17 cellular contexts compared by ENCODE assay signal in the genomic region with DNA sequence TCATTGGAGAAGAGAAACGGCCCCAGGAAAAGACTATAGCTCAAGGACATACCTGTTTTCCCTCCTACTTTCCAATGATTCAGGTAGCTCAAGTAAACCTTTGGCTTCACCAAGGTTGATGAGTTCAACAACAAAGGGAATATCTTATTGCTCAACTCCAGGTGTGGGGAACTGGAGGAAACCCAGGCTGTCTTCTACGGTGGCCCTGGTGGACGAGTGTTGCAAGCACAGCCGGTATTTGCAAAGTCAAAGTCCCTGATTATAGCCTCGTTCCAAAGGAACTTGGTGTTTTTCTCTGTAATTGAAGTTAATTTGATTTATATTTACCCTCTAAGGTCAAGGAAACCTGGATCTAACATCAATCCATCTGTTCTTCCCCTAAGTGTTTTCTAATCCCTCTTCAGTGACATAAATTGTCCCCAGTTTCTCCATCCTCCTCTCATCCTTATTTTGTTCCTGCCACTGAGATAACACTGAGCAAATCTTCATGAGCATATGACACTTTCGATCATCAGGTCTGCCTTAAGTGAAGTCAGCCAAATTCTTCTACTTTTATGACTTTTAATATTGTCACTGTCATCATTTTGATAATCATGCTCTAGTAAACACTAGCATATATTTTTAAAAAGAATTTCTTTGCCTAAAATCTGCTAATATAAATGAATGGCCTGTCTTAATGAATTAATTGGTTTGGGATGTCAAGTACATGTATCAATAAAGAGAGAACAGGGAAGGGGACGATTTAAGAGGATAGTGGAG.
DNase-seq lines count a peak whose midpoint lies in the region; ATAC-seq and TF ChIP-seq lines count a peak whose summit lies in the region.
"Had no signal": no experiment of that assay in that cellular context is flagged by ENCODE, and none has a peak within 500 bp of the region (broad histone marks: within the 10 kb centered on the region; RNA-seq: fewer than 3 reads in every experiment).

No MANE protein-coding gene starts in this region.

- no peak overlapping the region for H3K18ac ChIP-seq in neuronal stem cell (ENCODE audit: low read length)

- no peak overlapping the region for H3K4me3 ChIP-seq in GM23338
- H3K4me3 ChIP-seq in PC-9 = no peak overlapping the region
- no peak overlapping the region for H3K4me3 ChIP-seq in fibroblast of lung (replicated peaks in 1 of 4; ENCODE audit: control extremely low read depth in 1 of 4, insufficient read depth in 1 of 4, low read depth in 3 of 4, low read length in 4 of 4)
- no peak overlapping the region for H3K4me3 ChIP-seq in neuronal stem cell (ENCODE audit: low read length in 2 of 2)
- no peak overlapping the region for H3K4me3 ChIP-seq in lower lobe of right lung
- H3K4me3 ChIP-seq: BLaER1 treated with 17β-estradiol and CSF1 and Interleukin-3, amounts not matched to agents 10 nM and 100 nM; tibial nerve had no signal

- WGBS in neuronal stem cell (ENCODE audit: extremely low coverage in 2 of 2, insufficient read length in 2 of 2, insufficient replicate concordance in 1 of 2), 2 donors = no CpG with 5 or more reads among the region's 7 CpGs

- peaks cover 2% of the 10 kb centered on the region for H3K27me3 Mint-ChIP-seq in GM23338 (ENCODE audit: insufficient read depth, low read depth, poor library complexity)
- H3K27me3 Mint-ChIP-seq in neural crest cell (ENCODE audit: low read depth) = peaks cover 5% of the 10 kb centered on the region
- H3K27me3 Mint-ChIP-seq: memory B cell had no signal

- H2AK5ac ChIP-seq in neuronal stem cell (ENCODE audit: low read depth, low read length) = no peak overlapping the region

- BruUV-seq in PC-9 (replicated peaks; lab: Mats Ljungman, UMichigan) = no TSS peak

- H3K4me3 Mint-ChIP-seq in GM23338 = no peak overlapping the region
- H3K4me3 Mint-ChIP-seq in neural crest cell = no peak overlapping the region
- H3K4me3 Mint-ChIP-seq: activated CD8-positive, alpha-beta T cell treated with anti-CD3 and anti-CD28 coated beads, Interleukin-2, amount 10 ng/mL, durations not matched to agents 7 days and 5 days; memory B cell had no signal

- no peaks in the 10 kb centered on the region for H3K36me3 ChIP-seq in GM23338 (ENCODE audit: insufficient read depth)
- no peaks in the 10 kb centered on the region for H3K36me3 ChIP-seq in PC-9 (ENCODE audit: low read depth)
- H3K36me3 ChIP-seq in fibroblast of lung (ENCODE audit: control insufficient read depth, insufficient read depth, low read length) = no peaks in the 10 kb centered on the region
- H3K36me3 ChIP-seq in neuronal stem cell (replicated peaks in 1 of 2; ENCODE audit: control insufficient read depth in 2 of 2, insufficient read depth in 2 of 2, low read length in 2 of 2) = no peaks in the 10 kb centered on the region
- no peaks in the 10 kb centered on the region for H3K36me3 ChIP-seq in lower lobe of right lung
- H3K36me3 ChIP-seq: BLaER1 treated with 17β-estradiol and CSF1 and Interleukin-3, amounts not matched to agents 10 nM and 100 nM; tibial nerve had no signal

- H3K27ac ChIP-seq in GM23338 (ENCODE audit: low read depth) (no peak overlapping the region), PC-9 (no peak overlapping the region), fibroblast of lung (ENCODE audit: insufficient read depth, low read length) (no peak overlapping the region), neuronal stem cell (replicated peaks; ENCODE audit: low read length) (no peak overlapping the region), lower lobe of right lung (no peak overlapping the region)
- H3K27ac ChIP-seq: BLaER1 treated with 17β-estradiol and CSF1 and Interleukin-3, amounts not matched to agents 10 nM and 100 nM; tibial nerve had no signal

- DNase-seq in GM23338 (ENCODE audit: low spot score) (peak; percentile 70), PC-9 (no peak), fibroblast of lung (ENCODE audit: low read depth in 2 of 2) (no peak), neural crest cell (ENCODE audit: low read depth, low spot score) (no peak), neuronal stem cell (ENCODE audit: low spot score) (no peak), lower lobe of right lung (no peak), NCI-H748 treated with DMSO at 0.1 percent for 48 hours (lab: John Stamatoyannopoulos, UW) (no peak)
- DNase-seq: activated CD8-positive, alpha-beta T cell treated with anti-CD3 and anti-CD28 coated beads, Interleukin-2, amount 10 ng/mL, durations not matched to agents 7 days and 5 days; aorta; foreskin melanocyte; IMR-90; NCI-H1048; NCI-H226 had no signal

- no peaks in the 10 kb centered on the region for H3K27me3 ChIP-seq in GM23338 (ENCODE audit: insufficient read depth)
- H3K27me3 ChIP-seq in PC-9 (ENCODE audit: insufficient read depth, low read depth) = peaks cover 18% of the 10 kb centered on the region
- H3K27me3 ChIP-seq in fibroblast of lung (ENCODE audit: control insufficient read depth, insufficient read depth, low read length) = no peaks in the 10 kb centered on the region
- H3K27me3 ChIP-seq in neuronal stem cell (ENCODE audit: control insufficient read depth in 3 of 3, insufficient read depth in 3 of 3, low read depth in 1 of 3, low read length in 3 of 3) = no peaks in the 10 kb centered on the region
- no peaks in the 10 kb centered on the region for H3K27me3 ChIP-seq in lower lobe of right lung (ENCODE audit: low read depth)
- H3K27me3 ChIP-seq: BLaER1 treated with 17β-estradiol and CSF1 and Interleukin-3, amounts not matched to agents 10 nM and 100 nM; tibial nerve had no signal

- no peak overlapping the region for H2BK120ac ChIP-seq in neuronal stem cell (ENCODE audit: low read depth, low read length)

- no peak overlapping the region for H4K8ac ChIP-seq in neuronal stem cell (ENCODE audit: low read depth, low read length)

- H2BK5ac ChIP-seq in neuronal stem cell (ENCODE audit: low read length) = no peak overlapping the region

- TF ChIP-seq CTCF in GM23338 (conservative IDR thresholded peaks at IDR 0.05; ENCODE audit: low read depth in 2 of 2) = peak; percentile 23 to 57; a peak in 3 of 4 replicates
- TF ChIP-seq CTCF in PC-9 (conservative IDR thresholded peaks at IDR 0.05) = 0 out of 2 replicates have a peak, but pooled peaks have one; percentile 17
- peak; percentile 3 to 11 for TF ChIP-seq CTCF in fibroblast of lung (conservative IDR thresholded peaks at IDR 0.05 in 1 of 2, IDR thresholded peaks at IDR 0.05 in 1 of 2; ENCODE audit: low read depth in 1 of 2, low read length in 2 of 2)
- TF ChIP-seq CTCF in neural crest cell (conservative IDR thresholded peaks at IDR 0.05) = peak; percentile 54
- TF ChIP-seq CTCF in lower lobe of right lung (IDR thresholded peaks at IDR 0.05) = no peak

- H3K9ac ChIP-seq in fibroblast of lung (ENCODE audit: insufficient read depth, low read length) (no peak overlapping the region), neuronal stem cell (ENCODE audit: low read depth, low read length, poor library complexity) (no peak overlapping the region)
- H3K9ac ChIP-seq: BLaER1 treated with 17β-estradiol and CSF1 and Interleukin-3, amounts not matched to agents 10 nM and 100 nM had no signal

- POLR2A ChIA-PET in PC-9 (lab: Charles Lee; ENCODE audit: unreplicated experiment) = no interaction called here

- H3K9me3 Mint-ChIP-seq in GM23338 (peaks cover 14% of the 10 kb centered on the region), neural crest cell (peaks cover 5% of the 10 kb centered on the region)

- H3K9me3 ChIP-seq in PC-9 (ENCODE audit: insufficient read depth, low read depth) (no peaks in the 10 kb centered on the region), fibroblast of lung (ENCODE audit: control insufficient read depth, insufficient read depth, low read depth, low read length) (no peaks in the 10 kb centered on the region), neuronal stem cell (replicated peaks in 1 of 2; ENCODE audit: control insufficient read depth in 2 of 2, insufficient read depth in 1 of 2, low read depth in 1 of 2, low read length in 2 of 2) (no peaks in the 10 kb centered on the region), lower lobe of right lung (no peaks in the 10 kb centered on the region)

- H3K14ac ChIP-seq in neuronal stem cell (ENCODE audit: low read length) = no peak overlapping the region

- H2BK12ac ChIP-seq in neuronal stem cell (ENCODE audit: low read length) = no peak overlapping the region

- H3K4me1 ChIP-seq in GM23338 (ENCODE audit: insufficient read depth) = no peaks in the 10 kb centered on the region
- H3K4me1 ChIP-seq in PC-9 (replicated peaks; ENCODE audit: insufficient read depth) = no peaks in the 10 kb centered on the region
- no peaks in the 10 kb centered on the region for H3K4me1 ChIP-seq in fibroblast of lung (ENCODE audit: control insufficient read depth, extremely low read depth, insufficient read depth, low read length)
- no peaks in the 10 kb centered on the region for H3K4me1 ChIP-seq in neuronal stem cell (ENCODE audit: control insufficient read depth in 2 of 2, insufficient read depth in 1 of 2, low read depth in 1 of 2, low read length in 2 of 2)
- H3K4me1 ChIP-seq in lower lobe of right lung = no peaks in the 10 kb centered on the region
- H3K4me1 ChIP-seq: tibial nerve had no signal

- H3K4me2 ChIP-seq in GM23338 = no peak overlapping the region
- H3K4me2 ChIP-seq in PC-9 = no peak overlapping the region
- H3K4me2 ChIP-seq in fibroblast of lung (ENCODE audit: extremely low read depth, insufficient read depth, low read length) = no peak overlapping the region
- no peak overlapping the region for H3K4me2 ChIP-seq in neuronal stem cell (ENCODE audit: insufficient read depth, low read length, poor library complexity, severe bottlenecking)
- H3K4me2 ChIP-seq: BLaER1 treated with 17β-estradiol and CSF1 and Interleukin-3, amounts not matched to agents 10 nM and 100 nM had no signal

- H3K79me1 ChIP-seq in neuronal stem cell (ENCODE audit: low read depth, low read length) = no peaks in the 10 kb centered on the region

- H3K4me1 Mint-ChIP-seq in GM23338 (no peaks in the 10 kb centered on the region), neural crest cell (no peaks in the 10 kb centered on the region)
- H3K4me1 Mint-ChIP-seq: memory B cell had no signal

- no peak overlapping the region for H2BK15ac ChIP-seq in neuronal stem cell (ENCODE audit: low read length)

- peak; percentile 81 for ATAC-seq in GM23338
- ATAC-seq in lower lobe of right lung = no peak
- no peak for ATAC-seq in GM21825 (IDR thresholded peaks at IDR 0.05; ENCODE audit: unreplicated experiment)
- ATAC-seq: activated CD8-positive, alpha-beta T cell treated with anti-CD3 and anti-CD28 coated beads, Interleukin-2, amount 10 ng/mL, durations not matched to agents 7 days and 5 days had no signal

- CTCF ChIA-PET in PC-9 (lab: Charles Lee) = no interaction called here

- no peak overlapping the region for H4K91ac ChIP-seq in neuronal stem cell (ENCODE audit: low read depth, low read length, poor library complexity)

- H3K4ac ChIP-seq in neuronal stem cell (ENCODE audit: low read length) = no peak overlapping the region

- intact Hi-C loops in PC-9 (cut with micrococcal nuclease; ENCODE audit: unreplicated experiment) = no loop called here
- intact Hi-C loops in lower lobe of right lung (cut with DNase I) = no loop called here

- H3K9me2 ChIP-seq in GM23338 (ENCODE audit: insufficient read depth) = no peaks in the 10 kb centered on the region
- H3K9me2 ChIP-seq in PC-9 (ENCODE audit: insufficient read depth) = no peaks in the 10 kb centered on the region

- H3K79me2 ChIP-seq in GM23338 (replicated peaks; ENCODE audit: insufficient read depth) (no peaks in the 10 kb centered on the region), PC-9 (ENCODE audit: low read depth) (no peaks in the 10 kb centered on the region), fibroblast of lung (ENCODE audit: control insufficient read depth, insufficient read depth, low read length) (no peaks in the 10 kb centered on the region)

- H3K36me3 Mint-ChIP-seq in GM23338 (ENCODE audit: low read depth) (peaks cover 5% of the 10 kb centered on the region; the same call in 2 of the 3 replicates), neural crest cell (ENCODE audit: low read depth) (no peaks in the 10 kb centered on the region)
- H3K36me3 Mint-ChIP-seq: memory B cell had no signal

- H4K20me1 ChIP-seq in GM23338 (replicated peaks; ENCODE audit: insufficient read depth) (no peaks in the 10 kb centered on the region), PC-9 (ENCODE audit: insufficient read depth) (no peaks in the 10 kb centered on the region), fibroblast of lung (ENCODE audit: control insufficient read depth, extremely low read depth, insufficient read depth, low read length) (no peaks in the 10 kb centered on the region)
- H4K20me1 ChIP-seq: BLaER1 treated with 17β-estradiol and CSF1 and Interleukin-3, amounts not matched to agents 10 nM and 100 nM had no signal

- no peaks in the 10 kb centered on the region for H3F3A ChIP-seq in GM23338 (replicated peaks; ENCODE audit: low read depth)
- H3F3A ChIP-seq in PC-9 (ENCODE audit: insufficient read depth, low read depth) = no peaks in the 10 kb centered on the region

- H3K23ac ChIP-seq in neuronal stem cell (ENCODE audit: low read depth, low read length, poor library complexity) = no peak overlapping the region

- H3K27ac Mint-ChIP-seq in GM23338 (no peak overlapping the region), neural crest cell (ENCODE audit: unreplicated experiment) (no peak overlapping the region)
- H3K27ac Mint-ChIP-seq: activated CD8-positive, alpha-beta T cell treated with anti-CD3 and anti-CD28 coated beads, Interleukin-2, amount 10 ng/mL, durations not matched to agents 7 days and 5 days; memory B cell had no signal

- H2AFZ ChIP-seq in GM23338 (no peak overlapping the region), PC-9 (no peak overlapping the region), fibroblast of lung (ENCODE audit: low read length) (no peak overlapping the region), neuronal stem cell (ENCODE audit: low read length) (no peak overlapping the region)
